In the genomic region with DNA sequence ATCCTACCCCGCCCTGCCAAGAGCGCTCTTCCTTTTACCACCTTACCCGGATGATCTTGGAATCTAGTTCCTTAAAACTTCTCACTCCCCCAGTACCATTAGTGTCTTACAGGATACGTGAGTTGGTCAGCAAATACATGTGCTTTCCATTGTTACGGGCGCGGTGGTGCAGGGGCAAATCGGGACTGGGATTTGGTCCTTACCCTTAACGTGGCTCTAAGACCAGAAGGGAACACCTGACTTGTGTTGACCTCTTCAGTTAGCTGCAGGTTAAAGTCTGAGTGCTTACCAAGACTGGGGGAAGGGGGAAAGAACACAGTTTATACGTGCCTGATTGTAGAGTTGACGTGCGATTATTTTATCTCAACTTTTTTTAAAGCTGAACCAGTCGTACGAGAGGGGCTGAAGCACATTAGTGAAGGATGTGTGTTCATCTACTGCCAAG, we compare ENCODE assay signal across 8 cellular contexts. TPM values are rescaled to one million over a fixed set of nuclear protein-coding genes. Genes with fewer than 3 reads are reported as not detected.
DNase-seq lines count a peak whose midpoint lies in the region; ATAC-seq, FAIRE-seq and TF ChIP-seq lines count a peak whose summit lies in the region.

No MANE protein-coding gene starts in this region.

- no peaks in the 10 kb centered on the region for H3K79me2 ChIP-seq in KMS-11 (ENCODE audit: insufficient read depth, low read depth)
- H3K79me2 ChIP-seq in astrocyte (ENCODE audit: insufficient read depth, low read length): peaks cover 59% of the 10 kb centered on the region

- no peaks in the 10 kb centered on the region for H3K4me1 ChIP-seq in KMS-11 (ENCODE audit: low read depth, poor library complexity, severe bottlenecking)
- peaks cover 28% of the 10 kb centered on the region for H3K4me1 ChIP-seq in astrocyte (ENCODE audit: insufficient read depth, low read length)
- H3K4me1 ChIP-seq in right lobe of liver: peaks cover 0 to 29% (median 9%) of the 10 kb centered on the region in 4 donors
- peaks cover 29% of the 10 kb centered on the region for H3K4me1 ChIP-seq in upper lobe of right lung

- no peak for TF ChIP-seq POLR2A in right lobe of liver (IDR thresholded peaks at IDR 0.05)

- peaks cover 9% of the 10 kb centered on the region for H3K36me3 Mint-ChIP-seq in astrocyte (ENCODE audit: low read depth, unreplicated experiment)

- DNase-seq in COLO668 (lab: John Stamatoyannopoulos, UW; ENCODE audit: unreplicated experiment): peak; percentile 9
- DNase-seq in astrocyte (ENCODE audit: low read depth): no peak
- DNase-seq in right lobe of liver: no peak
- DNase-seq in upper lobe of right lung: no peak
- DNase-seq in DMS153 (lab: John Stamatoyannopoulos, UW): no peak
- no peak for DNase-seq in HuH-7.5 (ENCODE audit: low spot score)
- no peak for DNase-seq in GM19238 (ENCODE audit: insufficient read length, low spot score)

- H2AFZ ChIP-seq in KMS-11 (ENCODE audit: low read depth) (no peak overlapping the region), astrocyte (ENCODE audit: low read depth, low read length) (peak overlapping the region; percentile 74)

- H3K27me3 Mint-ChIP-seq in astrocyte (ENCODE audit: low read depth, unreplicated experiment): no peaks in the 10 kb centered on the region

- ATAC-seq in right lobe of liver: peak; percentile 30 to 53 (median 47)
- ATAC-seq in upper lobe of right lung: peak; percentile 1

- peaks cover 26% of the 10 kb centered on the region for H3K4me1 Mint-ChIP-seq in astrocyte (ENCODE audit: low read depth, unreplicated experiment)

- intact Hi-C loops in right lobe of liver (cut with DNase I) (no loop called here), upper lobe of right lung (cut with DNase I) (no loop called here)

- H3K27ac ChIP-seq in KMS-11: no peak overlapping the region
- H3K27ac ChIP-seq in astrocyte (ENCODE audit: low read depth, low read length): peak overlapping the region; percentile 76
- peak overlapping the region; percentile 68 to 92 (median 84) for H3K27ac ChIP-seq in right lobe of liver
- peak overlapping the region; percentile 92 for H3K27ac ChIP-seq in upper lobe of right lung

- TF ChIP-seq CTCF in KMS-11 (conservative IDR thresholded peaks at IDR 0.05; ENCODE audit: low read depth, low read length) (no peak), astrocyte (IDR thresholded peaks at IDR 0.05; ENCODE audit: insufficient read depth, low read depth, low read length) (no peak), right lobe of liver (IDR thresholded peaks at IDR 0.05) (no peak), upper lobe of right lung (IDR thresholded peaks at IDR 0.05) (no peak)

- H4K20me1 ChIP-seq in KMS-11 (ENCODE audit: insufficient read depth) (no peaks in the 10 kb centered on the region), astrocyte (ENCODE audit: insufficient read depth, low read length) (peaks cover 70% of the 10 kb centered on the region)

- 1% methylated on average over 14 of the region's 14 CpGs for WGBS in right lobe of liver (ENCODE audit: insufficient coverage, low coverage, low lambda C conversion rate, missing lambda C conversion rate)

- H3K36me3 ChIP-seq in KMS-11 (ENCODE audit: insufficient read depth) (no peaks in the 10 kb centered on the region), astrocyte (ENCODE audit: insufficient read depth, low read length) (peaks cover 12% of the 10 kb centered on the region), right lobe of liver (peaks cover 0 to 19% (median 4%) of the 10 kb centered on the region in 4 donors), upper lobe of right lung (peaks cover 35% of the 10 kb centered on the region)

- H3K4me3 ChIP-seq in KMS-11 (IDR thresholded peaks at IDR 0.05; ENCODE audit: insufficient read depth, low read depth, low read length): no peak overlapping the region
- H3K4me3 ChIP-seq in astrocyte (ENCODE audit: insufficient read depth, low read depth, low read length): peak overlapping the region; percentile 78
- H3K4me3 ChIP-seq in right lobe of liver: peak overlapping the region; percentile 85 to 98 (median 93)
- H3K4me3 ChIP-seq in upper lobe of right lung: peak overlapping the region; percentile 99

- H3K27me3 ChIP-seq in KMS-11 (ENCODE audit: insufficient read depth, low read depth) (no peaks in the 10 kb centered on the region), astrocyte (ENCODE audit: insufficient read depth, low read length) (no peaks in the 10 kb centered on the region), right lobe of liver (no peaks in the 10 kb centered on the region), upper lobe of right lung (no peaks in the 10 kb centered on the region)

- peak overlapping the region; percentile 17 for H3K4me2 ChIP-seq in KMS-11
- peak overlapping the region; percentile 96 for H3K4me2 ChIP-seq in astrocyte (ENCODE audit: low read length)

- peak; percentile 20 for FAIRE-seq in astrocyte (lab: Jason Lieb, UNC)

- peak overlapping the region; percentile 99 for H3K27ac Mint-ChIP-seq in astrocyte (ENCODE audit: unreplicated experiment)

- no peaks in the 10 kb centered on the region for H3K9me3 ChIP-seq in astrocyte (ENCODE audit: insufficient read depth, low read depth, low read length)
- H3K9me3 ChIP-seq in right lobe of liver: no peaks in the 10 kb centered on the region
- H3K9me3 ChIP-seq in upper lobe of right lung: no peaks in the 10 kb centered on the region

- no peaks in the 10 kb centered on the region for H3K9me3 Mint-ChIP-seq in astrocyte (ENCODE audit: unreplicated experiment)

- peak overlapping the region; percentile 97 for H3K4me3 Mint-ChIP-seq in astrocyte (ENCODE audit: unreplicated experiment)

- H3K9ac ChIP-seq in KMS-11: no peak overlapping the region
- H3K9ac ChIP-seq in astrocyte (ENCODE audit: low read length): peak overlapping the region; percentile 81

RNA-seq across cellular contexts. Expression of gene TXNDC17, which starts 0.5 kb away (rescaled TPM):
- total RNA-seq in astrocyte (141 and 158 TPM in 2 replicates), right lobe of liver (100 to 1,000 TPM in 2 of 6 experiments, 10 to 100 TPM in 4; 50.4 to 204 (median 72.1) TPM), upper lobe of right lung (44.6 TPM)

RNA-seq across cellular contexts. Expression of gene KIAA0753, which starts 0.9 kb away (rescaled TPM):
- total RNA-seq in astrocyte: 23.3 and 25.4 TPM in 2 replicates
- total RNA-seq in right lobe of liver: 1 to 10 TPM; 3.7 to 6.5 (median 4.9) TPM
- total RNA-seq in upper lobe of right lung: 18.3 TPM

RNA-seq across cellular contexts. Expression of gene MED31, which starts 10.0 kb away (rescaled TPM):
- 21.0 and 22.8 TPM in 2 replicates for total RNA-seq in astrocyte
- total RNA-seq in right lobe of liver: 10 to 100 TPM in 2 of 6 experiments, 1 to 10 TPM in 4; 3.5 to 10.7 (median 7.4) TPM
- 17.4 TPM for total RNA-seq in upper lobe of right lung

RNA-seq across cellular contexts. Expression of gene C17orf100, which starts 10.2 kb away (rescaled TPM):
- 3.1 and 4.1 TPM in 2 replicates for total RNA-seq in astrocyte
- 1 to 10 TPM; 1.2 to 4.0 (median 1.9) TPM for total RNA-seq in right lobe of liver
- 1.3 TPM for total RNA-seq in upper lobe of right lung
